Comparison of ENCODE assay signal across 13 cellular contexts in the genomic region with DNA sequence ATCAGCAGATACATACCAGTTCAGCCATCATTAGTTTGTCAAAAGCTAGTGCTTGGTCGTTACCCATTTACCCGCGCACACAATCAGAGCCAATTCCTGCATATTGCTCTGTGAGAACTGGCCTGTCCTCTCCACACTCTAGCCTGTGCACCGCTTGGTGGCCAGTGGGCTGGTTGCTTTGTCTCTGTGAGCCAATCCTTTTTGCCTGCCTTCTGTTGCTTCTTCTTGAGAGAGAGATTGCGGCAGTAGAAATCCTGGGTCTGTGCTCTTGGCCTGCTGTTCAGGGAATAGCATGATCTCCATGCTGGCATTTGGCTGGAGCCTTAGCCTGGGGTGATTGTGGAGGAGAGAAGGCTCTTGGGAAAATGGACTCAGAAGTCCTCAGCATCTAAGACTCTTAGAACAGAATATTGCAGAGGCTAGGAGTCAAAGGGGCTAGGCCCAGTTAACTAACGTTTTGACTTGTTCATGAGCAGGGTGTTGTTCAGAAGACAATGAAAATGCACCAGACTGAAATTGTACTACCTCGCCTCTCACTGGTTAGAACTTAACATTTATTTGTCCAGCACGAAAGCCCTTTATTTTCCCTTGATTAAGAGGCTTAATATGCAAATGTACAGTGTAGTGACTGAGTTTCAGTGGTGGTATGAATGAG. TPM values are rescaled to one million over a fixed set of nuclear protein-coding genes. Genes with fewer than 3 reads are reported as not detected.
DNase-seq lines count a peak whose midpoint lies in the region; ATAC-seq and TF ChIP-seq lines count a peak whose summit lies in the region.
"Had no signal": no experiment of that assay in that cellular context is flagged by ENCODE, and none has a peak within 500 bp of the region (broad histone marks: within the 10 kb centered on the region; RNA-seq: fewer than 3 reads in every experiment).

No MANE protein-coding gene starts in this region.

- no peak overlapping the region for H2BK120ac ChIP-seq in H9 (ENCODE audit: low read depth, low read length, poor library complexity, severe bottlenecking)

- H3K18ac ChIP-seq in H9 (ENCODE audit: insufficient read length, low read depth, low read length) = no peak overlapping the region

- peaks cover 51% of the 10 kb centered on the region; the same call in 1 of the 2 replicates for H3K79me2 ChIP-seq in H9 (ENCODE audit: insufficient read depth, low read length)

- H2BK5ac ChIP-seq in H9 (ENCODE audit: insufficient read length, low read length) = no peak overlapping the region

- peak overlapping the region; percentile 64 to 79 (median 66); a peak in 5 of 7 replicates for H3K27ac Mint-ChIP-seq in H9

- H3K4me3 Mint-ChIP-seq in H9 = no peak overlapping the region

- H3K9me3 ChIP-seq in H9 (ENCODE audit: control insufficient read depth, low read depth, low read length) (no peaks in the 10 kb centered on the region), right cardiac atrium (ENCODE audit: control insufficient read depth, low read length) (no peaks in the 10 kb centered on the region), skeletal muscle satellite cell (replicated peaks; ENCODE audit: low read length) (no peaks in the 10 kb centered on the region)
- H3K9me3 ChIP-seq: Peyer's patch, thoracic aorta had no signal

- H3K14ac ChIP-seq in H9 (ENCODE audit: insufficient read depth, low read length) = no peak overlapping the region

- H3K9ac ChIP-seq in H9 (ENCODE audit: extremely low read depth, insufficient read length, low read length) (no peak overlapping the region), skeletal muscle satellite cell (ENCODE audit: low read depth, low read length) (no peak overlapping the region)

- H3K27me3 Mint-ChIP-seq in H9 (ENCODE audit: low read depth) = no peaks in the 10 kb centered on the region

- intact Hi-C loops in right cardiac atrium (cut with DNase I) = no loop called here

- no peak overlapping the region for H4K8ac ChIP-seq in H9 (replicated peaks; ENCODE audit: insufficient read length, low read depth, low read length)

- H3K4me1 ChIP-seq in H9 (ENCODE audit: insufficient read depth, low read length) (peaks cover 10% of the 10 kb centered on the region), right cardiac atrium (ENCODE audit: control insufficient read depth, insufficient read depth, low read length) (peaks cover 31% of the 10 kb centered on the region), skeletal muscle satellite cell (ENCODE audit: control insufficient read depth, insufficient read depth, low read length) (peaks cover 81% of the 10 kb centered on the region)

- no peak overlapping the region for H3K4ac ChIP-seq in H9 (ENCODE audit: low read depth, low read length)

- H4K20me1 ChIP-seq in H9 (ENCODE audit: control insufficient read depth, insufficient read depth, insufficient read length) = no peaks in the 10 kb centered on the region

- H2BK15ac ChIP-seq in H9 (ENCODE audit: low read depth, low read length) = no peak overlapping the region

- H3K27me3 ChIP-seq in H9 (ENCODE audit: insufficient read depth, low read length) (no peaks in the 10 kb centered on the region), right cardiac atrium (ENCODE audit: control insufficient read depth, insufficient read depth) (no peaks in the 10 kb centered on the region), skeletal muscle satellite cell (ENCODE audit: control insufficient read depth, insufficient read depth, low read length) (no peaks in the 10 kb centered on the region)
- H3K27me3 ChIP-seq: Peyer's patch had no signal

- H3K27ac ChIP-seq in H9 (ENCODE audit: insufficient read length, low read depth, low read length) (no peak overlapping the region), angular gyrus (ENCODE audit: low read depth, low read length) (peak overlapping the region; percentile 91), right cardiac atrium (ENCODE audit: low read length) (peak overlapping the region; percentile 47)
- H3K27ac ChIP-seq: Peyer's patch had no signal

- H2AFZ ChIP-seq in H9 (ENCODE audit: low read length) = no peak overlapping the region

- DNase-seq in H9 = no peak
- no peak for DNase-seq in right cardiac atrium
- DNase-seq in NAMALWA (ENCODE audit: low spot score) = no peak
- no peak for DNase-seq in NCI-H748 treated with DMSO at 0.1 percent for 48 hours (lab: John Stamatoyannopoulos, UW)
- DNase-seq: activated CD8-positive, alpha-beta memory T cell treated with anti-CD3 and anti-CD28 coated beads for 24 hours; activated naive CD4-positive, alpha-beta T cell treated with anti-CD3 and anti-CD28 coated beads, Interleukin-2, amount 50 U/mL, for 16 hours; NCI-H1092 treated with DMSO at 0.1 percent for 48 hours; NCI-H345; Peyer's patch had no signal

- no peak overlapping the region for H2BK12ac ChIP-seq in H9 (ENCODE audit: insufficient read length, low read depth, low read length)

- H3K4me3 ChIP-seq in right cardiac atrium (ENCODE audit: low read length) (no peak overlapping the region), skeletal muscle satellite cell (ENCODE audit: low read length) (no peak overlapping the region)
- H3K4me3 ChIP-seq: Peyer's patch, thoracic aorta had no signal

- peaks cover 66 to 67% of the 10 kb centered on the region in 2 experiments for H3K4me1 Mint-ChIP-seq in H9

- H3K36me3 Mint-ChIP-seq in H9 (ENCODE audit: insufficient read depth in 1 of 3, low read depth in 3 of 3) = no peaks in the 10 kb centered on the region; a peak in 1 of 7 replicates

- no peak overlapping the region for H2AK5ac ChIP-seq in H9 (ENCODE audit: insufficient read length, low read length)

- no peak overlapping the region for H3T11ph ChIP-seq in H9 (ENCODE audit: low read length)

- H4K91ac ChIP-seq in H9 (ENCODE audit: insufficient read length, low read depth, low read length) = no peak overlapping the region

- H3K56ac ChIP-seq in H9 (ENCODE audit: insufficient read length, low read depth, low read length) = no peak overlapping the region

- ATAC-seq in right cardiac atrium (no peak), GM19452 (IDR thresholded peaks at IDR 0.05; ENCODE audit: unreplicated experiment) (no peak)

- no peaks in the 10 kb centered on the region for H3K9me3 Mint-ChIP-seq in H9

- no peaks in the 10 kb centered on the region for H3K23me2 ChIP-seq in H9 (ENCODE audit: insufficient read length, low read depth, low read length, poor library complexity, severe bottlenecking)

- H3K23ac ChIP-seq in H9 (ENCODE audit: insufficient read length, low read depth, low read length) = no peak overlapping the region

- H4K5ac ChIP-seq in H9 (ENCODE audit: insufficient read length, low read depth, low read length) = no peak overlapping the region

- peaks cover 6% of the 10 kb centered on the region for H3K79me1 ChIP-seq in H9 (ENCODE audit: insufficient read depth, low read depth, low read length, poor library complexity, severe bottlenecking)

- TF ChIP-seq CTCF in H9 (conservative IDR thresholded peaks at IDR 0.05) = no peak

- no CpG with 5 or more reads among the region's 8 CpGs for WGBS in H9 (ENCODE audit: extremely low coverage, insufficient read length, low lambda C conversion rate)
- 77% methylated on average over 8 of the region's 8 CpGs for WGBS in right cardiac atrium

- H2BK20ac ChIP-seq in H9 (ENCODE audit: low read depth, low read length, poor library complexity, severe bottlenecking) = no peak overlapping the region

- no peak overlapping the region for H3K4me2 ChIP-seq in H9 (ENCODE audit: insufficient read depth, insufficient read length, low read length)
- peak overlapping the region; percentile 2 for H3K4me2 ChIP-seq in skeletal muscle satellite cell (ENCODE audit: low read length)

- H3K36me3 ChIP-seq in skeletal muscle satellite cell (ENCODE audit: insufficient read depth, low read length) = peaks cover 9% of the 10 kb centered on the region
- H3K36me3 ChIP-seq: Peyer's patch, thoracic aorta had no signal

RNA-seq across cellular contexts. Expression of a gene that starts 37.1 kb away (rescaled TPM):
- total RNA-seq in H9 (2021) (125 and 132 TPM in 2 replicates), right cardiac atrium (10 to 100 TPM; 56.4 to 64.5 (median 61.8) TPM)
- 30.8 TPM for polyA plus RNA-seq in right cardiac atrium
- 195 and 229 TPM in 2 replicates for total RNA-seq in skeletal muscle satellite cell (2012; rRNA removed)
